11 cellular contexts compared by ENCODE assay signal in the genomic region with DNA sequence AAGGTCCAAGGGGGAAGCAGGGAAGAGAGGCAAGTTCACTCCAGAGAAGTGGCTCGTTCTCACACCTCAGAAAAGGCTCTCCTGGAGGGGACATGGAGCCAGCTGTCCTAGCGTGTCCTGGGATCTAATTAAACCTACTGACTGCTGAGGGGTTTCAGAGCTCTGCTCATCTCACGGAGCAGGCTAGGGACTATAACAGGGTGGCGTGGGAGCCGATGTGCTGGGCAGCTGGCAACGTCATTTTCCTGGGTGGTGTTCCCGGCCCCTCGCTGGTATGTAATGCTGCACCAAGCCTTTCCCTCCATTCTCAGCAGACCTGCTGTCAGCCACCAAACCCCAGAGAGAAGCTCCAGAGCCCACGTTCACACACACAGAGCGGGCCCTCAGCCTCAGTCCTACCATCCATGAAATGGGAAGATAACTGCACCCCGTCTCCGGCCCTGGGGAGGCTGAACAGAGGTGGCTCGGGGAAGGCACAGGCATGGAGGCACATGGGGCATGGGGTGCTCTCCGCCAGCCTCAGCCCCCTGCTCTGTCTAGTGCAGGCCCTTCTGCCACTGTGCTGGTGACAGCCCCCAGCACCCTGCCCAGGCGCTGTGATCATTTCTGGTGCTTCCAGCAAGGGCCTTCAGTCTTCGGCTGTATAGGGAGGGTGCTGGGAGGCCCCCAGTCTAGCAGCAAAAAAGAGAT. TPM values are rescaled to one million over a fixed set of nuclear protein-coding genes. Genes with fewer than 3 reads are reported as not detected.
DNase-seq lines count a peak whose midpoint lies in the region; ATAC-seq and TF ChIP-seq lines count a peak whose summit lies in the region.
"Had no signal": no experiment of that assay in that cellular context is flagged by ENCODE, and none has a peak within 500 bp of the region (broad histone marks: within the 10 kb centered on the region; RNA-seq: fewer than 3 reads in every experiment).

No MANE protein-coding gene starts in this region.

- H3K36me3 ChIP-seq in vagina: no peaks in the 10 kb centered on the region
- peaks cover 0 to 12% of the 10 kb centered on the region in 2 donors for H3K36me3 ChIP-seq in gastroesophageal sphincter

- H3K4me3 ChIP-seq in vagina (peak overlapping the region in 1 of 2 donors; percentile 13), gastroesophageal sphincter (no peak overlapping the region)
- H3K4me3 ChIP-seq: hepatocyte had no signal

- POLR2A ChIA-PET in T-cell (lab: Charles Lee): interaction anchor here in 1 of 2 donors (1.2 kb wide), 1 partner anchor 10 kb away, joined by 5 read pairs; no protein-coding TSS in a partner anchor

- CTCF ChIA-PET in activated naive CD4-positive, alpha-beta T cell treated with anti-CD3 and anti-CD28 coated beads for 36 hours (lab: Charles Lee): interaction anchor here (1.2 kb wide), 1 partner anchor 43 kb away, joined by 3 read pairs; no protein-coding TSS in a partner anchor
- CTCF ChIA-PET in T-cell (lab: Charles Lee): no interaction called here

- no peak for TF ChIP-seq CTCF in vagina (IDR thresholded peaks at IDR 0.05)
- no peak for TF ChIP-seq CTCF in gastroesophageal sphincter (IDR thresholded peaks at IDR 0.05)

- peaks cover 52% of the 10 kb centered on the region for H3K4me1 Mint-ChIP-seq in activated naive CD4-positive, alpha-beta T cell treated with anti-CD3 and anti-CD28 coated beads for 36 hours (ENCODE audit: low read depth)
- peaks cover 48 to 77% (median 66%) of the 10 kb centered on the region in 3 donors for H3K4me1 Mint-ChIP-seq in T-cell

- H3K27me3 ChIP-seq in vagina (no peaks in the 10 kb centered on the region), gastroesophageal sphincter (peaks cover 28% of the 10 kb centered on the region)
- H3K27me3 ChIP-seq: hepatocyte had no signal

- peaks cover 32% of the 10 kb centered on the region for H3K36me3 Mint-ChIP-seq in activated naive CD4-positive, alpha-beta T cell treated with anti-CD3 and anti-CD28 coated beads for 36 hours (ENCODE audit: low read depth)
- peaks cover 19 to 46% of the 10 kb centered on the region in 2 donors for H3K36me3 Mint-ChIP-seq in activated naive CD4-positive, alpha-beta T cell treated with anti-CD3 and anti-CD28 coated beads, Interleukin-2, amount 50 U/mL, for 72 hours
- peaks cover 13% of the 10 kb centered on the region for H3K36me3 Mint-ChIP-seq in T-cell

- peak overlapping the region; percentile 22 for H3K4me3 Mint-ChIP-seq in activated naive CD4-positive, alpha-beta T cell treated with anti-CD3 and anti-CD28 coated beads for 36 hours
- peak overlapping the region; percentile 69 to 85 (median 80) for H3K4me3 Mint-ChIP-seq in T-cell

- no peaks in the 10 kb centered on the region for H3K27me3 Mint-ChIP-seq in activated naive CD4-positive, alpha-beta T cell treated with anti-CD3 and anti-CD28 coated beads for 36 hours (ENCODE audit: low read depth)
- no peaks in the 10 kb centered on the region for H3K27me3 Mint-ChIP-seq in T-cell

- H3K4me1 ChIP-seq in vagina: no peaks in the 10 kb centered on the region
- H3K4me1 ChIP-seq in gastroesophageal sphincter: no peaks in the 10 kb centered on the region

- TF ChIP-seq POLR2A in vagina (IDR thresholded peaks at IDR 0.05) (no peak), gastroesophageal sphincter (IDR thresholded peaks at IDR 0.05) (no peak)

- peak overlapping the region; percentile 45 for H3K27ac ChIP-seq in vagina
- H3K27ac ChIP-seq in gastroesophageal sphincter: no peak overlapping the region
- H3K27ac ChIP-seq: hepatocyte had no signal

- no peak for DNase-seq in activated naive CD4-positive, alpha-beta T cell treated with anti-CD3 and anti-CD28 coated beads for 36 hours
- no peak for DNase-seq in activated naive CD4-positive, alpha-beta T cell treated with anti-CD3 and anti-CD28 coated beads, Interleukin-2, amount 50 U/mL, for 72 hours (ENCODE audit: low spot score in 2 of 2)
- DNase-seq in T-cell: no peak
- DNase-seq in islet precursor cell: peak; percentile 17
- DNase-seq in vagina (ENCODE audit: extremely low spot score in 2 of 2): peak in 1 of 2 donors; percentile 64
- DNase-seq: erythroblast, NCI-H2107 had no signal

- H3K27ac Mint-ChIP-seq in activated naive CD4-positive, alpha-beta T cell treated with anti-CD3 and anti-CD28 coated beads for 36 hours: no peak overlapping the region
- H3K27ac Mint-ChIP-seq in activated naive CD4-positive, alpha-beta T cell treated with anti-CD3 and anti-CD28 coated beads, Interleukin-2, amount 50 U/mL, for 72 hours: peak overlapping the region in 1 of 2 donors; percentile 95
- H3K27ac Mint-ChIP-seq in T-cell: peak overlapping the region; percentile 81 to 82

- no peak for ATAC-seq in activated naive CD4-positive, alpha-beta T cell treated with anti-CD3 and anti-CD28 coated beads, Interleukin-2, amount 50 U/mL, for 72 hours
- ATAC-seq in T-cell (replicated peaks in 1 of 4): no peak
- no peak for ATAC-seq in HG02938 (IDR thresholded peaks at IDR 0.05; ENCODE audit: unreplicated experiment)
- ATAC-seq in gastroesophageal sphincter: no peak
- ATAC-seq in HG03460 (IDR thresholded peaks at IDR 0.05; ENCODE audit: unreplicated experiment): no peak

- H3K9me3 ChIP-seq in vagina: no peaks in the 10 kb centered on the region
- H3K9me3 ChIP-seq in gastroesophageal sphincter: peaks cover 0 to 19% (median 0%) of the 10 kb centered on the region in 3 donors

- WGBS in gastroesophageal sphincter (ENCODE audit: low coverage in 1 of 2), 2 donors: 94% methylated on average over 3 of the region's 16 CpGs; no CpG with 5 or more reads in 1 of the 2 donors

- no peak for TF ChIP-seq EP300 in gastroesophageal sphincter (IDR thresholded peaks at IDR 0.05)

- H3K9me3 Mint-ChIP-seq in activated naive CD4-positive, alpha-beta T cell treated with anti-CD3 and anti-CD28 coated beads for 36 hours: peaks cover 21% of the 10 kb centered on the region
- H3K9me3 Mint-ChIP-seq in activated naive CD4-positive, alpha-beta T cell treated with anti-CD3 and anti-CD28 coated beads, Interleukin-2, amount 50 U/mL, for 72 hours: peaks cover 13 to 20% of the 10 kb centered on the region in 2 donors
- H3K9me3 Mint-ChIP-seq in T-cell: peaks cover 8 to 18% (median 10%) of the 10 kb centered on the region in 3 donors

- intact Hi-C loops in activated naive CD4-positive, alpha-beta T cell treated with anti-CD3 and anti-CD28 coated beads for 36 hours (cut with micrococcal nuclease): no loop called here
- intact Hi-C loops in vagina (cut with DNase I): no loop called here

RNA-seq across cellular contexts. Expression of a gene that starts 1.9 kb away (rescaled TPM):
- 10 to 100 TPM; 37.8 to 43.1 TPM for total RNA-seq in activated naive CD4-positive, alpha-beta T cell treated with anti-CD3 and anti-CD28 coated beads for 36 hours
- 10 to 100 TPM; 29.8 to 50.3 TPM for total RNA-seq in activated naive CD4-positive, alpha-beta T cell treated with anti-CD3 and anti-CD28 coated beads, Interleukin-2, amount 50 U/mL, for 72 hours
- total RNA-seq in T-cell (10 to 100 TPM; 22.8 to 92.0 (median 46.2) TPM), vagina (3.7 TPM), gastroesophageal sphincter (1 to 10 TPM in 1 of 4 donors, under 1 TPM in 1, not detected in 2; 0.37 to 4.0 TPM)
- total RNA-seq: hepatocyte had no signal

RNA-seq across cellular contexts. Expression of a gene that starts 41.6 kb away (rescaled TPM):
- 10 to 100 TPM; 46.9 to 50.9 TPM for total RNA-seq in activated naive CD4-positive, alpha-beta T cell treated with anti-CD3 and anti-CD28 coated beads for 36 hours
- 10 to 100 TPM; 33.7 to 57.6 TPM for total RNA-seq in activated naive CD4-positive, alpha-beta T cell treated with anti-CD3 and anti-CD28 coated beads, Interleukin-2, amount 50 U/mL, for 72 hours
- total RNA-seq in T-cell: 10 to 100 TPM; 32.2 to 53.0 (median 49.8) TPM
- 29.7 TPM for total RNA-seq in vagina
- 10 to 100 TPM; 24.3 to 46.8 (median 35.9) TPM for total RNA-seq in gastroesophageal sphincter
